1 cellular context compared by ENCODE assay signal in the genomic region with DNA sequence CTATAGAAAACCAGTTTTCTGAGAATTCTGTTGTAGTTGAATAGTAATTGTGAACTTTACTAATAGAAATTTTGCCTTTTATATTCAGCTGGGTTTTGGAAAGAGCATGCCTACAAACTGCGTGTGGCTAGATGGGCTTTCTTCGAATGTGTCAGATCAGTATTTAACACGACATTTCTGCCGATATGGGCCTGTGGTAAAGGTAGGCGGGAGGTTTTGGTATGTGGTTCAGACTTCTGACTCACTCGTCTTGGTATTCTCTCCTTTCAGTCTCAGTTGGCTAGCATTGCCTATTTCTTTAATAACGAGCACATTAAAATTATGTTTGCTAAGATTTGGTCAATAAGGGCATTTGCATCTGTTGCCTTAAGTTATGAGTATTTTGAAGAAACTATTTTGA.
TF ChIP-seq lines count a peak whose summit lies in the region.

No MANE protein-coding gene starts in this region.

TF ChIP-seq in GM23338, 12 proteins besides CTCF, POLR2A, EP300 and RAD21 (continued from another document):
- TF ChIP-seq, protein P1, sequence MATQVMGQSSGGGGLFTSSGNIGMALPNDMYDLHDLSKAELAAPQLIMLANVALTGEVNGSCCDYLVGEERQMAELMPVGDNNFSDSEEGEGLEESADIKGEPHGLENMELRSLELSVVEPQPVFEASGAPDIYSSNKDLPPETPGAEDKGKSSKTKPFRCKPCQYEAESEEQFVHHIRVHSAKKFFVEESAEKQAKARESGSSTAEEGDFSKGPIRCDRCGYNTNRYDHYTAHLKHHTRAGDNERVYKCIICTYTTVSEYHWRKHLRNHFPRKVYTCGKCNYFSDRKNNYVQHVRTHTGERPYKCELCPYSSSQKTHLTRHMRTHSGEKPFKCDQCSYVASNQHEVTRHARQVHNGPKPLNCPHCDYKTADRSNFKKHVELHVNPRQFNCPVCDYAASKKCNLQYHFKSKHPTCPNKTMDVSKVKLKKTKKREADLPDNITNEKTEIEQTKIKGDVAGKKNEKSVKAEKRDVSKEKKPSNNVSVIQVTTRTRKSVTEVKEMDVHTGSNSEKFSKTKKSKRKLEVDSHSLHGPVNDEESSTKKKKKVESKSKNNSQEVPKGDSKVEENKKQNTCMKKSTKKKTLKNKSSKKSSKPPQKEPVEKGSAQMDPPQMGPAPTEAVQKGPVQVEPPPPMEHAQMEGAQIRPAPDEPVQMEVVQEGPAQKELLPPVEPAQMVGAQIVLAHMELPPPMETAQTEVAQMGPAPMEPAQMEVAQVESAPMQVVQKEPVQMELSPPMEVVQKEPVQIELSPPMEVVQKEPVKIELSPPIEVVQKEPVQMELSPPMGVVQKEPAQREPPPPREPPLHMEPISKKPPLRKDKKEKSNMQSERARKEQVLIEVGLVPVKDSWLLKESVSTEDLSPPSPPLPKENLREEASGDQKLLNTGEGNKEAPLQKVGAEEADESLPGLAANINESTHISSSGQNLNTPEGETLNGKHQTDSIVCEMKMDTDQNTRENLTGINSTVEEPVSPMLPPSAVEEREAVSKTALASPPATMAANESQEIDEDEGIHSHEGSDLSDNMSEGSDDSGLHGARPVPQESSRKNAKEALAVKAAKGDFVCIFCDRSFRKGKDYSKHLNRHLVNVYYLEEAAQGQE (IDR thresholded peaks at IDR 0.05; ENCODE audit: unreplicated experiment), result no peak
- TF ChIP-seq EZH2phosphoT487 (IDR thresholded peaks at IDR 0.05; ENCODE audit: unreplicated experiment), result no peak
- no peak for TF ChIP-seq ZNF331 (CRISPR knock-in tag; IDR thresholded peaks at IDR 0.05; ENCODE audit: low read depth)
- no peak for TF ChIP-seq ZNF462 (CRISPR knock-in tag; IDR thresholded peaks at IDR 0.05)
